In genomic region chr14:35332517-35333346, GRCh38 we compare ENCODE assay signal across 9 cellular contexts. TPM values are rescaled to one million over a fixed set of nuclear protein-coding genes. Genes with fewer than 3 reads are reported as not detected.
DNase-seq lines count a peak whose midpoint lies in the region; ATAC-seq and TF ChIP-seq lines count a peak whose summit lies in the region.
"Had no signal": no experiment of that assay in that cellular context is flagged by ENCODE, and none has a peak within 500 bp of the region (broad histone marks: within the 10 kb centered on the region; RNA-seq: fewer than 3 reads in every experiment).

No MANE protein-coding gene starts in this region.

- H3K27me3 ChIP-seq in IMR-90 (ENCODE audit: control insufficient read depth, insufficient read depth, low read length) (no peaks in the 10 kb centered on the region), WERI-Rb-1 (ENCODE audit: insufficient read depth, low read depth, severe bottlenecking) (no peaks in the 10 kb centered on the region)

- H4K20me1 ChIP-seq in IMR-90 (ENCODE audit: insufficient read depth, low read length), result no peaks in the 10 kb centered on the region

- peaks cover 16% of the 10 kb centered on the region for H3K9me1 ChIP-seq in IMR-90 (ENCODE audit: insufficient read depth, low read length)

- peak overlapping the region; percentile 89 for H3K27ac Mint-ChIP-seq in activated CD8-positive, alpha-beta T cell treated with anti-CD3 and anti-CD28 coated beads, Interleukin-2, amount 10 ng/mL, durations not matched to agents 7 days and 5 days

- no peaks in the 10 kb centered on the region for H3K9me3 Mint-ChIP-seq in activated CD8-positive, alpha-beta T cell treated with anti-CD3 and anti-CD28 coated beads, Interleukin-2, amount 10 ng/mL, durations not matched to agents 7 days and 5 days (ENCODE audit: insufficient read depth)

- no peaks in the 10 kb centered on the region for H3K36me3 Mint-ChIP-seq in activated CD8-positive, alpha-beta T cell treated with anti-CD3 and anti-CD28 coated beads, Interleukin-2, amount 10 ng/mL, durations not matched to agents 7 days and 5 days (ENCODE audit: low read depth)

- no peak overlapping the region for H3K27ac ChIP-seq in IMR-90 (ENCODE audit: insufficient read depth, low read length)
- no peak overlapping the region for H3K27ac ChIP-seq in WERI-Rb-1
- H3K27ac ChIP-seq: HL-60 had no signal

- no peak overlapping the region for H4K91ac ChIP-seq in IMR-90 (ENCODE audit: insufficient read depth, low read depth, low read length)

- H2AK9ac ChIP-seq in IMR-90 (replicated peaks; ENCODE audit: low read depth, low read length, poor library complexity), result no peak overlapping the region

- CTCF ChIA-PET in IMR-90 (lab: Yijun Ruan, JAX), result interaction anchor here (0.6 kb wide), 1 partner anchor 28 kb away, joined by 5 read pairs; no protein-coding TSS in a partner anchor
- CTCF ChIA-PET in activated CD8-positive, alpha-beta T cell treated with anti-CD3 and anti-CD28 coated beads, Interleukin-2, amount 10 ng/mL, durations not matched to agents 7 days and 5 days (lab: Charles Lee), result interaction anchor here (0.6 to 3.0 kb wide), 18 partner anchors 9 to 192 kb away, joined by 3 to 27 read pairs (median 3); partner anchors contain the start of gene NFKBIA

- H3K23ac ChIP-seq in IMR-90 (ENCODE audit: low read depth, low read length), result no peak overlapping the region

- peaks cover 35% of the 10 kb centered on the region for H3K4me1 Mint-ChIP-seq in activated CD8-positive, alpha-beta T cell treated with anti-CD3 and anti-CD28 coated beads, Interleukin-2, amount 10 ng/mL, durations not matched to agents 7 days and 5 days (ENCODE audit: low read depth)

- no peak overlapping the region for H3K18ac ChIP-seq in IMR-90 (ENCODE audit: low read depth, low read length)

- H3K4ac ChIP-seq in IMR-90 (ENCODE audit: low read depth, low read length), result no peak overlapping the region

- H3K4me1 ChIP-seq in IMR-90 (ENCODE audit: control insufficient read depth, insufficient read depth, low read length), result peaks cover 28% of the 10 kb centered on the region

- dilution Hi-C loops in IMR-90 (cut with HindIII; ENCODE audit: low sequenced_read_pairs, unreplicated experiment), result no loop called here

- H2BK15ac ChIP-seq in IMR-90 (ENCODE audit: low read depth, low read length), result no peak overlapping the region

- H2AK5ac ChIP-seq in IMR-90 (ENCODE audit: low read depth, low read length), result no peak overlapping the region

- no peak overlapping the region for H3K4me2 ChIP-seq in IMR-90 (ENCODE audit: low read depth, low read length)

- no peak for TF ChIP-seq POLR2A in IMR-90 (IDR thresholded peaks at IDR 0.05; ENCODE audit: low read depth, low read length)

- in situ Hi-C loops in Caki2 (cut with HindIII; ENCODE audit: low pct_unique_long_range_greater_than_20kb, low sequenced_read_pairs) (no loop called here), IMR-90 (cut with MboI; ENCODE audit: low sequenced_read_pairs) (no loop called here)

- no peak overlapping the region for H3K4me3 ChIP-seq in IMR-90 (ENCODE audit: insufficient read depth, low read depth, low read length)
- no peak overlapping the region for H3K4me3 ChIP-seq in fibroblast of the aortic adventitia (ENCODE audit: low read depth, low read length)
- no peak overlapping the region for H3K4me3 ChIP-seq in WERI-Rb-1 (ENCODE audit: low read depth, low read length)

- H3K9me3 ChIP-seq in IMR-90 (ENCODE audit: control insufficient read depth, insufficient read depth, low read length) (no peaks in the 10 kb centered on the region), WERI-Rb-1 (ENCODE audit: severe bottlenecking) (no peaks in the 10 kb centered on the region)

- H2BK20ac ChIP-seq in IMR-90 (ENCODE audit: low read depth, low read length), result no peak overlapping the region

- H3K27me3 Mint-ChIP-seq in activated CD8-positive, alpha-beta T cell treated with anti-CD3 and anti-CD28 coated beads, Interleukin-2, amount 10 ng/mL, durations not matched to agents 7 days and 5 days (ENCODE audit: low read depth), result no peaks in the 10 kb centered on the region

- no peak overlapping the region for H2BK120ac ChIP-seq in IMR-90 (ENCODE audit: low read depth, low read length)

- no peak overlapping the region for H3K14ac ChIP-seq in IMR-90 (replicated peaks; ENCODE audit: low read depth, low read length)

- WGBS in IMR-90 (ENCODE audit: extremely low coverage in 2 of 2, insufficient read length in 1 of 2), 2 experiments, result 75% methylated on average over 2 of the region's 12 CpGs; no CpG with 5 or more reads in 1 of the 2 experiments

- no peak overlapping the region for H3K56ac ChIP-seq in IMR-90 (ENCODE audit: extremely low read depth, insufficient read depth, low read length)

- ATAC-seq in IMR-90 (ENCODE audit: low read depth), result no peak
- ATAC-seq in activated CD8-positive, alpha-beta T cell treated with anti-CD3 and anti-CD28 coated beads, Interleukin-2, amount 10 ng/mL, durations not matched to agents 7 days and 5 days, result peak; percentile 74
- no peak for ATAC-seq in HG03442 (IDR thresholded peaks at IDR 0.05; ENCODE audit: unreplicated experiment)

- TF ChIP-seq RAD21 in IMR-90 (IDR thresholded peaks at IDR 0.05; ENCODE audit: low read length), result no peak

- H4K5ac ChIP-seq in IMR-90 (ENCODE audit: low read depth, low read length), result no peak overlapping the region

- BruUV-seq in IMR-90 (replicated peaks; lab: Mats Ljungman, UMichigan), result no TSS peak

- peak overlapping the region; percentile 35 for H2AFZ ChIP-seq in IMR-90 (replicated peaks; ENCODE audit: low read length, poor library complexity)

- no peak overlapping the region for H4K8ac ChIP-seq in IMR-90 (ENCODE audit: low read depth in 2 of 2, low read length in 2 of 2)

- H2BK5ac ChIP-seq in IMR-90 (ENCODE audit: low read depth, low read length, poor library complexity, severe bottlenecking), result no peak overlapping the region

- H3K36me3 ChIP-seq in IMR-90 (ENCODE audit: control insufficient read depth, insufficient read depth, low read length), result no peaks in the 10 kb centered on the region
- H3K36me3 ChIP-seq in WERI-Rb-1, result no peaks in the 10 kb centered on the region

- H3K79me1 ChIP-seq in IMR-90 (ENCODE audit: low read depth in 1 of 2, low read length in 2 of 2), result 0 out of 4 replicates have a peak, but pooled peaks cover 0 to 4% of the 10 kb centered on the region in 2 experiments

- POLR2A ChIA-PET in IMR-90 (lab: Charles Lee; ENCODE audit: unreplicated experiment), result no interaction called here
- POLR2A ChIA-PET in activated CD8-positive, alpha-beta T cell treated with anti-CD3 and anti-CD28 coated beads, Interleukin-2, amount 10 ng/mL, durations not matched to agents 7 days and 5 days (lab: Charles Lee), result interaction anchor here (0.6 to 3.6 kb wide), 14 partner anchors 9 to 350 kb away, joined by 3 to 70 read pairs (median 4); partner anchors contain the start of genes NFKBIA, PSMA6 and SRP54

- intact Hi-C loops in IMR-90 (cut with micrococcal nuclease), result no loop called here

- DNase-seq in Caki2 (ENCODE audit: low read depth), result peak; percentile 40
- DNase-seq in IMR-90, result no peak
- DNase-seq in activated CD8-positive, alpha-beta T cell treated with anti-CD3 and anti-CD28 coated beads, Interleukin-2, amount 10 ng/mL, durations not matched to agents 7 days and 5 days, result peak; percentile 68
- peak; percentile 17 for DNase-seq in fibroblast of the aortic adventitia (ENCODE audit: low read depth)
- DNase-seq in stimulated activated CD4-positive, alpha-beta T cell treated with anti-CD3 and anti-CD28 coated beads, Interleukin-4, amount 100 ng/mL, for 24 hours, result peak; percentile 59
- DNase-seq in WERI-Rb-1, result no peak
- DNase-seq in superior temporal gyrus (ENCODE audit: extremely low spot score), result no peak

- peak overlapping the region; percentile 33 for H3K4me3 Mint-ChIP-seq in activated CD8-positive, alpha-beta T cell treated with anti-CD3 and anti-CD28 coated beads, Interleukin-2, amount 10 ng/mL, durations not matched to agents 7 days and 5 days

- H3K9ac ChIP-seq in IMR-90 (ENCODE audit: low read depth, low read length), result no peak overlapping the region

- no peak for TF ChIP-seq CTCF in IMR-90 (conservative IDR thresholded peaks at IDR 0.05; ENCODE audit: low read depth, low read length)
- TF ChIP-seq CTCF in fibroblast of the aortic adventitia (IDR thresholded peaks at IDR 0.05; ENCODE audit: insufficient read depth, low read length), result no peak
- TF ChIP-seq CTCF in WERI-Rb-1 (IDR thresholded peaks at IDR 0.05; ENCODE audit: low read depth, low read length), result no peak

TF ChIP-seq in IMR-90, 13 proteins besides CTCF, POLR2A, EP300 and RAD21 (continues in another document):
- TF ChIP-seq SMC3 (IDR thresholded peaks at IDR 0.05; ENCODE audit: low read depth, low read length) (no peak), NFE2L2 (IDR thresholded peaks at IDR 0.05; ENCODE audit: low read depth, low read length) (no peak), MXI1 (IDR thresholded peaks at IDR 0.05; ENCODE audit: borderline replicate concordance, low read depth, low read length) (no peak), CHD1 (IDR thresholded peaks at IDR 0.05; ENCODE audit: low read depth, low read length) (no peak), RCOR1 (IDR thresholded peaks at IDR 0.05; ENCODE audit: insufficient replicate concordance, low read length) (no peak), BHLHE40 (IDR thresholded peaks at IDR 0.05; ENCODE audit: low read depth, low read length) (no peak), RFX5 (IDR thresholded peaks at IDR 0.05; ENCODE audit: low read depth, low read length) (no peak), FOS (IDR thresholded peaks at IDR 0.05; ENCODE audit: low read depth, low read length) (no peak), ELK1 (IDR thresholded peaks at IDR 0.05; ENCODE audit: borderline replicate concordance, low read depth, low read length) (no peak), MAFK (IDR thresholded peaks at IDR 0.05; ENCODE audit: low read depth, low read length) (no peak), CEBPB (IDR thresholded peaks at IDR 0.05; ENCODE audit: low read depth, low read length) (no peak)

RNA-seq across cellular contexts. Expression of gene PSMA6, which starts 40.5 kb away (rescaled TPM):
- 410 and 417 TPM in 2 replicates for total RNA-seq in Caki2 (2014; rRNA removed; shearing (Covaris generic); ENCODE audit: low replicate concordance)
- total RNA-seq in IMR-90 (2012; rRNA removed) (435 and 530 TPM in 2 replicates), fibroblast of the aortic adventitia (ENCODE audit: low replicate concordance) (96.7 and 184 TPM in 2 replicates)
- polyA plus RNA-seq in IMR-90 (2012; rRNA removed), result 171 and 184 TPM in 2 replicates
- 113 and 127 TPM in 2 replicates for polyA plus RNA-seq in IMR-90 (2012; cell fraction: cytosol; rRNA removed)
- 32.2 and 124 TPM in 2 replicates for polyA plus RNA-seq in IMR-90 (2012; cell fraction: nucleus; rRNA removed; ENCODE audit: low replicate concordance)
- 100 to 1,000 TPM; 266 to 269 TPM for total RNA-seq in activated CD8-positive, alpha-beta T cell treated with anti-CD3 and anti-CD28 coated beads, Interleukin-2, amount 10 ng/mL, durations not matched to agents 7 days and 5 days

Comparison
In these comparisons a context has a peak if more than half of its experiments do, and no peak if none do; other contexts are left out.
1. DNase-seq: peak in Caki2 (single experiment), activated CD8-positive, alpha-beta T cell treated with anti-CD3 and anti-CD28 coated beads, Interleukin-2, amount 10 ng/mL, durations not matched to agents 7 days and 5 days (single experiment), fibroblast of the aortic adventitia (single experiment) and stimulated activated CD4-positive, alpha-beta T cell treated with anti-CD3 and anti-CD28 coated beads, Interleukin-4, amount 100 ng/mL, for 24 hours (single experiment); none in IMR-90 (single experiment), WERI-Rb-1 (single experiment) and superior temporal gyrus (single experiment).